ENCODE assay signal across 9 cellular contexts in genomic region chr21:14453339-14453738, GRCh38.
DNase-seq lines count a peak whose midpoint lies in the region; ATAC-seq and TF ChIP-seq lines count a peak whose summit lies in the region.
"Had no signal": no experiment of that assay in that cellular context is flagged by ENCODE, and none has a peak within 500 bp of the region (broad histone marks: within the 10 kb centered on the region; RNA-seq: fewer than 3 reads in every experiment).

No MANE protein-coding gene starts in this region.

- POLR2A ChIA-PET in CD8-positive, alpha-beta T cell (lab: Charles Lee): no interaction called here
- POLR2A ChIA-PET in activated CD4-positive, alpha-beta memory T cell treated with anti-CD3 and anti-CD28 coated beads for 36 hours (lab: Charles Lee): interaction anchor here (0.8 to 2.1 kb wide), 5 partner anchors 70 to 89 kb away, joined by 3 to 9 read pairs (median 4); no protein-coding TSS in a partner anchor
- POLR2A ChIA-PET in MCF 10A (lab: Yijun Ruan, JAX): interaction anchor here (0.7 to 1.0 kb wide), 2 partner anchors 13 to 985 kb away, joined by 3 to 5 read pairs; no protein-coding TSS in a partner anchor

- H3K9me3 ChIP-seq in CD8-positive, alpha-beta T cell (ENCODE audit: low read length): no peaks in the 10 kb centered on the region

- no peaks in the 10 kb centered on the region for H3K4me1 ChIP-seq in CD8-positive, alpha-beta T cell (ENCODE audit: insufficient read depth, low read length)

- CTCF ChIA-PET in CD8-positive, alpha-beta T cell (lab: Charles Lee): interaction anchor here (0.6 to 3.1 kb wide), 2 partner anchors 242 to 284 kb away, joined by 3 to 20 read pairs; no protein-coding TSS in a partner anchor
- CTCF ChIA-PET in activated CD4-positive, alpha-beta memory T cell treated with anti-CD3 and anti-CD28 coated beads for 36 hours (lab: Charles Lee): interaction anchor here (0.7 to 1.9 kb wide), 6 partner anchors 67 to 285 kb away, joined by 3 to 8 read pairs (median 3); partner anchors contain the start of gene HSPA13
- CTCF ChIA-PET in MCF 10A (lab: Yijun Ruan, JAX): interaction anchor here (0.6 to 0.9 kb wide), 5 partner anchors 13 to 1068 kb away, joined by 3 to 4 read pairs (median 3); partner anchors contain the start of gene HSPA13

- ATAC-seq in CD8-positive, alpha-beta T cell: peak; percentile 44
- peak; percentile 84 for ATAC-seq in GM19035 (IDR thresholded peaks at IDR 0.05; ENCODE audit: unreplicated experiment)
- peak; percentile 91 for ATAC-seq in HG02885 (IDR thresholded peaks at IDR 0.05; ENCODE audit: poor library complexity, unreplicated experiment)

- H3K36me3 Mint-ChIP-seq in CD8-positive, alpha-beta T cell: no peaks in the 10 kb centered on the region
- no peaks in the 10 kb centered on the region for H3K36me3 Mint-ChIP-seq in activated CD4-positive, alpha-beta memory T cell treated with anti-CD3 and anti-CD28 coated beads for 36 hours
- no peaks in the 10 kb centered on the region for H3K36me3 Mint-ChIP-seq in MCF 10A (ENCODE audit: insufficient read depth, unreplicated experiment)

- no peak for TF ChIP-seq CTCF in CD8-positive, alpha-beta T cell (IDR thresholded peaks at IDR 0.05)
- TF ChIP-seq CTCF in MCF 10A (IDR thresholded peaks at IDR 0.05; ENCODE audit: unreplicated experiment): no peak

- H3K4me3 ChIP-seq in CD8-positive, alpha-beta T cell (ENCODE audit: low read depth, low read length): no peak overlapping the region

- no peaks in the 10 kb centered on the region for H3K27me3 ChIP-seq in CD8-positive, alpha-beta T cell (ENCODE audit: insufficient read depth, low read length)

- no peaks in the 10 kb centered on the region for H3K27me3 Mint-ChIP-seq in CD8-positive, alpha-beta T cell (ENCODE audit: low read depth)
- no peaks in the 10 kb centered on the region for H3K27me3 Mint-ChIP-seq in activated CD4-positive, alpha-beta memory T cell treated with anti-CD3 and anti-CD28 coated beads for 36 hours
- no peaks in the 10 kb centered on the region for H3K27me3 Mint-ChIP-seq in MCF 10A (ENCODE audit: insufficient read depth, unreplicated experiment)

- peaks cover 13% of the 10 kb centered on the region for H3K4me1 Mint-ChIP-seq in CD8-positive, alpha-beta T cell (ENCODE audit: low read depth)
- peaks cover 40% of the 10 kb centered on the region for H3K4me1 Mint-ChIP-seq in activated CD4-positive, alpha-beta memory T cell treated with anti-CD3 and anti-CD28 coated beads for 36 hours (ENCODE audit: low read depth)
- H3K4me1 Mint-ChIP-seq in MCF 10A (ENCODE audit: insufficient read depth, unreplicated experiment): no peaks in the 10 kb centered on the region

- no peak for DNase-seq in CD8-positive, alpha-beta T cell
- peak; percentile 57 for DNase-seq in activated CD4-positive, alpha-beta memory T cell treated with anti-CD3 and anti-CD28 coated beads for 36 hours
- DNase-seq in AG08395 (ENCODE audit: low spot score) (no peak), D341Med (ENCODE audit: low spot score) (no peak), MCF 10A (ENCODE audit: unreplicated experiment) (no peak), iPS-NIHi11 (ENCODE audit: low spot score) (no peak)
- DNase-seq: C1 segment of cervical spinal cord had no signal

- H3K9me3 Mint-ChIP-seq in CD8-positive, alpha-beta T cell: no peaks in the 10 kb centered on the region
- no peaks in the 10 kb centered on the region for H3K9me3 Mint-ChIP-seq in activated CD4-positive, alpha-beta memory T cell treated with anti-CD3 and anti-CD28 coated beads for 36 hours
- H3K9me3 Mint-ChIP-seq in MCF 10A (ENCODE audit: unreplicated experiment): no peaks in the 10 kb centered on the region

- no peak overlapping the region for H3K27ac Mint-ChIP-seq in CD8-positive, alpha-beta T cell
- peak overlapping the region; percentile 74 for H3K27ac Mint-ChIP-seq in activated CD4-positive, alpha-beta memory T cell treated with anti-CD3 and anti-CD28 coated beads for 36 hours
- H3K27ac Mint-ChIP-seq in MCF 10A (ENCODE audit: low read depth, unreplicated experiment): no peak overlapping the region

- no peaks in the 10 kb centered on the region for H3K36me3 ChIP-seq in CD8-positive, alpha-beta T cell (ENCODE audit: insufficient read depth, low read length)

- H3K4me3 Mint-ChIP-seq in CD8-positive, alpha-beta T cell: no peak overlapping the region
- no peak overlapping the region for H3K4me3 Mint-ChIP-seq in activated CD4-positive, alpha-beta memory T cell treated with anti-CD3 and anti-CD28 coated beads for 36 hours
- H3K4me3 Mint-ChIP-seq in MCF 10A (ENCODE audit: unreplicated experiment): no peak overlapping the region

- no peak overlapping the region for H3K27ac ChIP-seq in CD8-positive, alpha-beta T cell (ENCODE audit: low read depth, low read length)

- no TSS peak for BruUV-seq in MCF 10A (replicated peaks; lab: Mats Ljungman, UMichigan)

- intact Hi-C loops in CD8-positive, alpha-beta T cell (cut with DNase I, micrococcal nuclease): no loop called here
- intact Hi-C loops in activated CD4-positive, alpha-beta memory T cell treated with anti-CD3 and anti-CD28 coated beads for 36 hours (cut with micrococcal nuclease): loop anchor here (1.0 to 5.0 kb wide), 6 partner anchors 29 to 285 kb away; partner anchors contain the start of gene SAMSN1
- intact Hi-C loops in MCF 10A (cut with micrococcal nuclease): no loop called here
